Comparison of ENCODE assay signal across 8 cellular contexts in genomic region chr2:70767699-70768584, GRCh38. TPM values are rescaled to one million over a fixed set of nuclear protein-coding genes. Genes with fewer than 3 reads are reported as not detected.
A peak's percentile ranks its signal among the peaks of the same experiment; 100 is the strongest.
DNase-seq lines count a peak whose midpoint lies in the region; ATAC-seq and TF ChIP-seq lines count a peak whose summit lies in the region.

TSS of gene ADD2 (minus strand) at chr2:70768200. CDS start at chr2:70706408, 61,792 bp downstream.

- no peak for DNase-seq in AG04449 (ENCODE audit: low read depth, low spot score)
- peak; percentile 61 for DNase-seq in GM23248
- DNase-seq in NCI-H748 treated with DMSO at 0.1 percent for 48 hours (lab: John Stamatoyannopoulos, UW): peak; percentile 49
- DNase-seq in activated naive CD4-positive, alpha-beta T cell treated with anti-CD3 and anti-CD28 coated beads, Interleukin-2, amount 50 U/mL, for 72 hours (ENCODE audit: low spot score in 2 of 2): peak; percentile 60 to 81
- DNase-seq in left ventricle myocardium inferior: peak; percentile 20
- no peak for DNase-seq in prostate gland (ENCODE audit: low spot score)
- no peak for DNase-seq in dedifferentiated amniotic fluid mesenchymal stem cell (ENCODE audit: extremely low spot score)

- TF ChIP-seq CTCF in AG04449 (IDR thresholded peaks at IDR 0.05; ENCODE audit: insufficient read depth, low read length, missing control alignments) (no peak), left ventricle myocardium inferior (IDR thresholded peaks at IDR 0.05; ENCODE audit: borderline replicate concordance) (peak; percentile 41), prostate gland (IDR thresholded peaks at IDR 0.05) (no peak)

- no peaks in the 10 kb centered on the region for H3K9me2 ChIP-seq in GM23248 (ENCODE audit: insufficient read depth)

- H3K79me2 ChIP-seq in GM23248 (ENCODE audit: insufficient read depth): no peaks in the 10 kb centered on the region

- no peaks in the 10 kb centered on the region for H3K4me1 ChIP-seq in GM23248 (ENCODE audit: insufficient read depth)
- peaks cover 16% of the 10 kb centered on the region for H3K4me1 ChIP-seq in left ventricle myocardium inferior
- H3K4me1 ChIP-seq in prostate gland (replicated peaks): peaks cover 5% of the 10 kb centered on the region

- CTCF ChIA-PET in AG04449 (lab: Yijun Ruan, JAX): interaction anchor here (0.8 to 1.0 kb wide), 2 partner anchors 20 to 55 kb away, joined by 3 read pairs; no protein-coding TSS in a partner anchor

- in situ Hi-C loops in GM23248 (cut with MboI): no loop called here

- peak within 1 kb of the TSS; percentile 60 for H2AFZ ChIP-seq in GM23248

- H3K4me3 ChIP-seq in AG04449 (ENCODE audit: low read depth, low read length) (peak within 1 kb of the TSS; percentile 32), GM23248 (peak within 1 kb of the TSS; percentile 42), left ventricle myocardium inferior (peak within 1 kb of the TSS; percentile 67), prostate gland (peak within 1 kb of the TSS; percentile 10 to 12)

- no peaks in the 10 kb centered on the region for H4K20me1 ChIP-seq in GM23248 (ENCODE audit: insufficient read depth)

- no peaks in the 10 kb centered on the region for H3F3A ChIP-seq in GM23248 (ENCODE audit: insufficient read depth)

- 1 to 2% methylated on average over 42 to 48 of the region's 74 CpGs for WGBS in GM23248 (ENCODE audit: low coverage in 1 of 2, low lambda C conversion rate in 2 of 2, missing lambda C conversion rate in 2 of 2), 2 experiments
- 1% methylated on average over 51 of the region's 74 CpGs for WGBS in prostate gland

- H3K4me2 ChIP-seq in GM23248 (ENCODE audit: unreplicated experiment): peak within 1 kb of the TSS; percentile 80

- no peak within 1 kb of the TSS for H3K9ac ChIP-seq in GM23248

- intact Hi-C loops in left ventricle myocardium inferior (cut with micrococcal nuclease) (no loop called here), prostate gland (cut with DNase I) (no loop called here)

- H3K27me3 ChIP-seq in GM23248 (replicated peaks; ENCODE audit: insufficient read depth) (peaks cover 89% of the 10 kb centered on the region), left ventricle myocardium inferior (ENCODE audit: low read depth) (peaks cover 83% of the 10 kb centered on the region), prostate gland (replicated peaks; ENCODE audit: insufficient read depth) (peaks cover 20% of the 10 kb centered on the region)

- H3K36me3 ChIP-seq in GM23248 (ENCODE audit: low read depth) (no peaks in the 10 kb centered on the region), left ventricle myocardium inferior (no peaks in the 10 kb centered on the region), prostate gland (no peaks in the 10 kb centered on the region)

- H3K9me3 ChIP-seq in GM23248 (ENCODE audit: low read depth) (no peaks in the 10 kb centered on the region), left ventricle myocardium inferior (replicated peaks) (no peaks in the 10 kb centered on the region), prostate gland (no peaks in the 10 kb centered on the region)

- ATAC-seq in activated naive CD4-positive, alpha-beta T cell treated with anti-CD3 and anti-CD28 coated beads, Interleukin-2, amount 50 U/mL, for 72 hours: peak; percentile 81 to 90
- ATAC-seq in HG02798 (IDR thresholded peaks at IDR 0.05; ENCODE audit: poor library complexity, unreplicated experiment): no peak

- H3K27ac ChIP-seq in GM23248: no peak within 1 kb of the TSS
- peak within 1 kb of the TSS; percentile 55 for H3K27ac ChIP-seq in left ventricle myocardium inferior (replicated peaks)
- no peak within 1 kb of the TSS for H3K27ac ChIP-seq in prostate gland

- H3K36me3 Mint-ChIP-seq in activated naive CD4-positive, alpha-beta T cell treated with anti-CD3 and anti-CD28 coated beads, Interleukin-2, amount 50 U/mL, for 72 hours: peaks cover 5 to 6% of the 10 kb centered on the region in 2 donors

- TF ChIP-seq POLR2A in prostate gland (IDR thresholded peaks at IDR 0.05): no peak

- peaks cover 0 to under 1% of the 10 kb centered on the region in 2 donors for H3K9me3 Mint-ChIP-seq in activated naive CD4-positive, alpha-beta T cell treated with anti-CD3 and anti-CD28 coated beads, Interleukin-2, amount 50 U/mL, for 72 hours

- POLR2A ChIA-PET in AG04449 (lab: Yijun Ruan, JAX): no interaction called here

- peak within 1 kb of the TSS; percentile 82 to 95 for H3K27ac Mint-ChIP-seq in activated naive CD4-positive, alpha-beta T cell treated with anti-CD3 and anti-CD28 coated beads, Interleukin-2, amount 50 U/mL, for 72 hours

RNA-seq across cellular contexts. Expression of gene ADD2, which starts in this region (rescaled TPM):
- total RNA-seq in GM23248 (2014; rRNA removed; shearing (Covaris generic)): under 0.01 TPM in 1 of 2 replicates, not detected in the other
- polyA plus RNA-seq in GM23248 (2016; fragmentation: Nextera tagmentation; extraction: Ambion mirVana): not detected in 2 replicates
- 10 to 100 TPM; 18.3 to 76.0 TPM for total RNA-seq in activated naive CD4-positive, alpha-beta T cell treated with anti-CD3 and anti-CD28 coated beads, Interleukin-2, amount 50 U/mL, for 72 hours
- total RNA-seq in left ventricle myocardium inferior (2.7 TPM), prostate gland (1 to 10 TPM in 1 of 2 donors, under 1 TPM in 1; 0.32 to 3.1 TPM)

Comparison
In these comparisons a context has a peak if more than half of its experiments do, and no peak if none do; other contexts are left out.
1. Peak in DNase-seq, H3K4me3 ChIP-seq and H3K4me2 ChIP-seq in GM23248; RNA of the gene not detected or under 1 TPM.
2. DNase-seq: peak in NCI-H748 treated with DMSO at 0.1 percent for 48 hours (single experiment), activated naive CD4-positive, alpha-beta T cell treated with anti-CD3 and anti-CD28 coated beads, Interleukin-2, amount 50 U/mL, for 72 hours (2 of 2) and left ventricle myocardium inferior (single experiment); none in AG04449 (single experiment), prostate gland (single experiment) and dedifferentiated amniotic fluid mesenchymal stem cell (single experiment).
3. H3K4me3 ChIP-seq: peak in every context shown above with its lines; median percentile 67 in left ventricle myocardium inferior; 42 in GM23248; 32 in AG04449; 11 in prostate gland.